In the genomic region with DNA sequence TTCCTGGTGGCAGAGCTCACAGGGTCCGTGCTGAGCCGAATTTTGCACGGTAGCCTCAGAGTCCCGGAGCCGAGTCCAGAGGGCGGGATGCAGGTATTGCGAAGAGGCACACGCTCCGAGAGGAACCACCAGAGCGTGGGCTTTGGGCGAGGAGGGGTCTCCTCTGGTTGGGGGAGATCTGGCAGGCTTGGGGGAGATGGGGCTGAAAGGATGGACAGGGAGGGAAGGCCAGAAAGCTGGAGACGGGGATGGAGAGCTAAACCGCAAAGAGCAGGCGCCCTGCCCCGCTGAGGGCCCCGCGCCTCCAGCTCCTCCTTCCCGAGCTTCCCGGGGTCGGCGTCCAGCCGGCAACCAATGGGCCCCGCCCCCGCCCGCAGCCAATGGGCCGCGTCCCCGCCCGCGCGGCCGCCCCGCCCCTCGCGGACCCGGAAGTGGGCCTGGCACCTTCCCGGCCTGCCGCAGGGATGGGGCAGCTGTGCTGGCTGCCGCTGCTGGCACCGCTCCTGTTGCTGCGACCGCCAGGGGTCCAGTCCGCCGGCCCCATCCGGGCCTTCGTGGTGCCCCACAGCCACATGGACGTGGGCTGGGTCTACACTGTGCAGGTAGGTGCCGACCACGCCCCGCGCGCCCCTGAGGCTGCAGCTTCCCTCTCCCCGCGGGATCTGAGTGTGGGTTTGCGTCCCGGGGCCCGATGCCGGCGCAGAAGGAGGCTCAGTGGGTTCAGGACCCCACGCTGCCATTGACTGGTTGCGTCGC, we compare ENCODE assay signal across 8 cellular contexts.
DNase-seq lines count a peak whose midpoint lies in the region; ATAC-seq lines count a peak whose summit lies in the region.

A gene (plus strand): TSS at position 443 of the 756 bp plus-strand sequence. CDS start 22 bp downstream, at position 465.

- DNase-seq in CD1c-positive myeloid dendritic cell (ENCODE audit: extremely low spot score) = peak; percentile 89
- DNase-seq in NCI-H82 (lab: John Stamatoyannopoulos, UW) = peak; percentile 81
- DNase-seq in activated CD8-positive, alpha-beta memory T cell treated with anti-CD3 and anti-CD28 coated beads for 1 hour (ENCODE audit: extremely low read depth in 1 of 2, low read depth in 1 of 2) = peak; percentile 48 to 75
- peak; percentile 74 for DNase-seq in effector CD4-positive, alpha-beta T cell
- peak; percentile 85 for DNase-seq in medulla oblongata (ENCODE audit: extremely low spot score)
- peak; percentile 60 to 85 (median 78) for DNase-seq in stimulated activated CD4-positive, alpha-beta T cell treated with anti-CD3 and anti-CD28 coated beads, TNF-alpha, amount 100 ng/mL, for 48 hours (ENCODE audit: low read depth in 3 of 3)

- ATAC-seq in GM19324 (IDR thresholded peaks at IDR 0.05; ENCODE audit: low FRiP score, unreplicated experiment) (peak; percentile 96), HG03460 (IDR thresholded peaks at IDR 0.05; ENCODE audit: unreplicated experiment) (peak; percentile 93)

Comparison
In these comparisons a context has a peak if more than half of its experiments do, and no peak if none do; other contexts are left out.
1. Peak in every context shown above with its lines: DNase-seq and ATAC-seq.